1 cellular context compared by ENCODE assay signal in genomic region chr17:48107137-48108055, GRCh38.
TF ChIP-seq lines count a peak whose summit lies in the region.

SNX11 (plus strand) TSS chr17:48107766; CDS start chr17:48112044, 4,278 bp downstream.

TF ChIP-seq in K562, 482 proteins besides CTCF, POLR2A, EP300 and RAD21 (continued from another document and continues in another):
- TF ChIP-seq C11orf30 (IDR thresholded peaks at IDR 0.05; ENCODE audit: low read depth) (peak; percentile 77), ATF3 (IDR thresholded peaks at IDR 0.05) (no peak), ATF3 (CRISPR knock-in tag; conservative IDR thresholded peaks at IDR 0.05) (no peak), SIN3B (IDR thresholded peaks at IDR 0.05; ENCODE audit: low read depth) (peak; percentile 59), LCOR (CRISPR knock-in tag; IDR thresholded peaks at IDR 0.05) (peak; percentile 88; the same call in 1 of the 2 replicates), CBX5 (IDR thresholded peaks at IDR 0.05; ENCODE audit: borderline replicate concordance, low read depth) (no peak), HDGF (IDR thresholded peaks at IDR 0.05) (no peak), ARID2 (IDR thresholded peaks at IDR 0.05) (no peak), ILF3 (IDR thresholded peaks at IDR 0.05; ENCODE audit: borderline replicate concordance) (no peak), CEBPB (tag; IDR thresholded peaks at IDR 0.05) (no peak), SUPT5H (IDR thresholded peaks at IDR 0.05) (peak; percentile 78), ZNF146 (CRISPR knock-in tag; IDR thresholded peaks at IDR 0.05; ENCODE audit: unreplicated experiment) (no peak), XRCC4 (IDR thresholded peaks at IDR 0.05; ENCODE audit: extremely low read depth, insufficient read depth, insufficient read length) (no peak), E2F6 (IDR thresholded peaks at IDR 0.05; ENCODE audit: borderline replicate concordance in 1 of 2, extremely low read depth in 1 of 2, insufficient read depth in 1 of 2, insufficient read length in 1 of 2, low read depth in 1 of 2, low read length in 1 of 2, poor library complexity in 1 of 2, severe bottlenecking in 1 of 2) (peak in 1 of 2 experiments; percentile 17), MTF1 (CRISPR knock-in tag; IDR thresholded peaks at IDR 0.05; ENCODE audit: borderline replicate concordance) (no peak), MTA3 (IDR thresholded peaks at IDR 0.05; ENCODE audit: borderline replicate concordance) (peak; percentile 85; the same call in 1 of the 2 replicates), RFX5 (IDR thresholded peaks at IDR 0.05; ENCODE audit: low read depth, low read length) (no peak), TGIF2 (CRISPR knock-in tag; IDR thresholded peaks at IDR 0.05) (no peak), RBM22 (IDR thresholded peaks at IDR 0.05; ENCODE audit: low read depth, low read length, poor library complexity, severe bottlenecking) (no peak), BCL6 (CRISPR knock-in tag; IDR thresholded peaks at IDR 0.05) (no peak), ZNF561 (CRISPR knock-in tag; conservative IDR thresholded peaks at IDR 0.05) (no peak), KLF6 (CRISPR knock-in tag; IDR thresholded peaks at IDR 0.05; ENCODE audit: borderline replicate concordance) (no peak), NFE2L1 (tag; IDR thresholded peaks at IDR 0.05; ENCODE audit: borderline replicate concordance, low read depth) (no peak), ZNF609 (CRISPR knock-in tag; IDR thresholded peaks at IDR 0.05; ENCODE audit: borderline replicate concordance) (no peak; the same call in 1 of the 2 replicates), POLR3A (IDR thresholded peaks at IDR 0.05; ENCODE audit: borderline replicate concordance, extremely low read depth, insufficient read depth, insufficient read length) (no peak), ZBTB8A (IDR thresholded peaks at IDR 0.05; ENCODE audit: partially characterized antibody) (no peak), NCOR1 (IDR thresholded peaks at IDR 0.05) (no peak), CHD1 (IDR thresholded peaks at IDR 0.05; ENCODE audit: low read length) (no peak), RBBP5 (IDR thresholded peaks at IDR 0.05; ENCODE audit: borderline replicate concordance, insufficient read depth, low read length, poor library complexity, severe bottlenecking) (peak; percentile 96), HDAC2 (IDR thresholded peaks at IDR 0.05) (peak; percentile 26; the same call in 1 of the 2 replicates), MITF (IDR thresholded peaks at IDR 0.05) (no peak), ZNF175 (CRISPR knock-in tag; IDR thresholded peaks at IDR 0.05; ENCODE audit: low read depth) (no peak), SMAD3 (CRISPR knock-in tag; conservative IDR thresholded peaks at IDR 0.05) (no peak), MCM3 (IDR thresholded peaks at IDR 0.05) (no peak), MYC (IDR thresholded peaks at IDR 0.05; ENCODE audit: low read depth, low read length) (peak; percentile 32), MYC (CRISPR knock-in tag; IDR thresholded peaks at IDR 0.05; ENCODE audit: borderline replicate concordance, low read depth) (no peak), ZBTB1 (CRISPR knock-in tag; IDR thresholded peaks at IDR 0.05; ENCODE audit: borderline replicate concordance, low read depth) (no peak), TBP (optimal IDR thresholded peaks at IDR 0.05; ENCODE audit: low read depth, low read length) (peak; percentile 64), CHD4 (IDR thresholded peaks at IDR 0.05; ENCODE audit: insufficient read depth, insufficient replicate concordance, low read depth, low read length, poor library complexity, severe bottlenecking) (no peak), STAT6 (CRISPR knock-in tag; IDR thresholded peaks at IDR 0.05) (no peak), ZC3H8 (IDR thresholded peaks at IDR 0.05) (no peak), PBX2 (CRISPR knock-in tag; IDR thresholded peaks at IDR 0.05; ENCODE audit: low read depth) (no peak), PBX2 (tag; conservative IDR thresholded peaks at IDR 0.05; ENCODE audit: low read depth) (peak; percentile 70), KLF13 (tag; IDR thresholded peaks at IDR 0.05; ENCODE audit: borderline replicate concordance, low read depth) (no peak), NR2C1 (IDR thresholded peaks at IDR 0.05) (peak; percentile 98), NR2C1 (tag; IDR thresholded peaks at IDR 0.05) (peak; percentile 98), RBM14 (IDR thresholded peaks at IDR 0.05; ENCODE audit: borderline replicate concordance, insufficient read depth, low read depth, low read length) (no peak), SNAPC5 (CRISPR knock-in tag; IDR thresholded peaks at IDR 0.05) (no peak), DNMT1 (IDR thresholded peaks at IDR 0.05) (no peak), FOXA1 (IDR thresholded peaks at IDR 0.05; ENCODE audit: borderline replicate concordance) (no peak), TBL1XR1 (IDR thresholded peaks at IDR 0.05; ENCODE audit: low read length in 2 of 2) (peak in 1 of 2 experiments; percentile 38; a peak in 1 of 4 replicates), KAT2B (IDR thresholded peaks at IDR 0.05; ENCODE audit: low read depth, low read length) (no peak), KDM4B (IDR thresholded peaks at IDR 0.05; ENCODE audit: borderline replicate concordance in 2 of 2, low read depth in 1 of 2) (no peak; a peak in 1 of 4 replicates), ZNF584 (CRISPR knock-in tag; IDR thresholded peaks at IDR 0.05; ENCODE audit: low read depth) (no peak), ZNF274 (IDR thresholded peaks at IDR 0.05; ENCODE audit: borderline replicate concordance, low read depth, low read length) (no peak), DPF2 (IDR thresholded peaks at IDR 0.05) (no peak), ZNF398 (CRISPR knock-in tag; IDR thresholded peaks at IDR 0.05) (no peak), FOXM1 (IDR thresholded peaks at IDR 0.05; ENCODE audit: low read depth) (no peak), FOXM1 (CRISPR knock-in tag; IDR thresholded peaks at IDR 0.05; ENCODE audit: low read depth) (peak; percentile 70; the same call in 1 of the 2 replicates), PTRF (tag; IDR thresholded peaks at IDR 0.05) (no peak), ASH1L (IDR thresholded peaks at IDR 0.05; ENCODE audit: borderline replicate concordance, low read depth, partially characterized antibody) (no peak)
